Comparison of ENCODE assay signal across 8 cellular contexts in genomic region chr14:71320107-71320733, GRCh38. TPM values are rescaled to one million over a fixed set of nuclear protein-coding genes. Genes with fewer than 3 reads are reported as not detected.
A peak's percentile ranks its signal among the peaks of the same experiment; 100 is the strongest.
DNase-seq lines count a peak whose midpoint lies in the region; TF ChIP-seq lines count a peak whose summit lies in the region.

SIPA1L1 (plus strand) TSS chr14:71320476.

- peak within 1 kb of the TSS; percentile 77 for H3K4me2 ChIP-seq in MM.1S (ENCODE audit: low read depth, low read length)
- H3K4me2 ChIP-seq in neural cell (ENCODE audit: low read length), result peak within 1 kb of the TSS; percentile 60

- H3K9ac ChIP-seq in ES-I3 (ENCODE audit: low read depth, low read length) (peak within 1 kb of the TSS; percentile 90), MM.1S (ENCODE audit: low read length) (peak within 1 kb of the TSS; percentile 90), neural cell (ENCODE audit: low read length) (peak within 1 kb of the TSS; percentile 75)

- WGBS in stomach, 5 donors, result 0 to 1% (median 0%) methylated on average over 20 to 52 of the region's 52 CpGs

- TF ChIP-seq EP300 in neural cell (conservative IDR thresholded peaks at IDR 0.05; ENCODE audit: poor library complexity, severe bottlenecking), result peak; percentile 42
- no peak for TF ChIP-seq EP300 in stomach (IDR thresholded peaks at IDR 0.05)

- H3K9me2 ChIP-seq in MM.1S (replicated peaks; ENCODE audit: insufficient read depth, low read length) (no peaks in the 10 kb centered on the region), neural cell (ENCODE audit: insufficient read depth, low read length) (no peaks in the 10 kb centered on the region)

- in situ Hi-C loops in HAP-1 (cut with MboI; ENCODE audit: low sequenced_read_pairs), result no loop called here

- H3K27me3 ChIP-seq in HAP-1 (ENCODE audit: low read depth), result no peaks in the 10 kb centered on the region
- no peaks in the 10 kb centered on the region for H3K27me3 ChIP-seq in MM.1S (replicated peaks; ENCODE audit: insufficient read depth, low read length)
- H3K27me3 ChIP-seq in neural cell (ENCODE audit: insufficient read depth, low read depth, low read length), result no peaks in the 10 kb centered on the region
- no peaks in the 10 kb centered on the region for H3K27me3 ChIP-seq in stomach

- intact Hi-C loops in stomach (cut with DNase I; ENCODE audit: low total_unique reads), result no loop called here

- H3K9me3 ChIP-seq in ES-I3 (ENCODE audit: control insufficient read depth, insufficient read depth, low read length) (no peaks in the 10 kb centered on the region), HAP-1 (no peaks in the 10 kb centered on the region), MM.1S (replicated peaks; ENCODE audit: insufficient read depth, low read length) (no peaks in the 10 kb centered on the region), neural cell (ENCODE audit: low read length) (no peaks in the 10 kb centered on the region), stomach (no peaks in the 10 kb centered on the region)

- no peak for TF ChIP-seq RAD21 in neural cell (conservative IDR thresholded peaks at IDR 0.05)

- H3K4me1 ChIP-seq in ES-I3 (ENCODE audit: insufficient read depth, low read length) (peaks cover 22% of the 10 kb centered on the region), HAP-1 (peaks cover 4% of the 10 kb centered on the region; the same call in 1 of the 2 replicates), MM.1S (ENCODE audit: low read length) (peaks cover 4% of the 10 kb centered on the region; the same call in 1 of the 2 replicates), stomach (peaks cover 13 to 42% (median 34%) of the 10 kb centered on the region in 4 donors)

- H3K4me3 ChIP-seq in HAP-1 (peak within 1 kb of the TSS; percentile 70), MM.1S (ENCODE audit: low read length) (peak within 1 kb of the TSS; percentile 80), neural cell (ENCODE audit: low read length) (peak within 1 kb of the TSS; percentile 83), stomach (peak within 1 kb of the TSS; percentile 61 to 95 (median 72))

- H3F3A ChIP-seq in MM.1S (ENCODE audit: insufficient read depth, low read length) (0 out of 2 replicates have a peak, but pooled peaks cover 3% of the 10 kb centered on the region), neural cell (ENCODE audit: insufficient read depth, low read length, poor library complexity, severe bottlenecking) (no peaks in the 10 kb centered on the region)

- H3K79me2 ChIP-seq in MM.1S (ENCODE audit: low read length), result peaks cover 41% of the 10 kb centered on the region
- H3K79me2 ChIP-seq in neural cell (replicated peaks; ENCODE audit: insufficient read depth, low read length), result peaks cover 14% of the 10 kb centered on the region

- H3K27ac ChIP-seq in MM.1S (ENCODE audit: low read length) (peak within 1 kb of the TSS; percentile 80), neural cell (ENCODE audit: low read length) (peak within 1 kb of the TSS; percentile 56), stomach (peak within 1 kb of the TSS; percentile 97 to 100 (median 99))

- H2AFZ ChIP-seq in MM.1S (ENCODE audit: low read length), result peak within 1 kb of the TSS; percentile 65
- H2AFZ ChIP-seq in neural cell (ENCODE audit: low read depth, low read length), result peak within 1 kb of the TSS; percentile 42

- no peaks in the 10 kb centered on the region for H4K20me1 ChIP-seq in MM.1S (ENCODE audit: insufficient read depth, low read length)
- H4K20me1 ChIP-seq in neural cell (ENCODE audit: insufficient read depth), result no peaks in the 10 kb centered on the region

- TF ChIP-seq POLR2A in stomach (IDR thresholded peaks at IDR 0.05), result peak in 2 of 4 donors; percentile 57 to 76

- no peaks in the 10 kb centered on the region for H3K36me3 ChIP-seq in ES-I3 (ENCODE audit: insufficient read depth, low read length)
- H3K36me3 ChIP-seq in HAP-1 (replicated peaks), result no peaks in the 10 kb centered on the region
- no peaks in the 10 kb centered on the region for H3K36me3 ChIP-seq in MM.1S (replicated peaks; ENCODE audit: insufficient read depth, low read length)
- H3K36me3 ChIP-seq in neural cell (ENCODE audit: insufficient read depth, low read length), result no peaks in the 10 kb centered on the region
- H3K36me3 ChIP-seq in stomach, result no peaks in the 10 kb centered on the region

- DNase-seq in HAP-1 (ENCODE audit: low spot score in 2 of 2) (peak; percentile 98), MM.1S (peak; percentile 97), SIG-M5 (lab: John Stamatoyannopoulos, UW) (peak; percentile 86), activated gamma-delta T cell (lab: John Stamatoyannopoulos, UW) (peak; percentile 97), fibroblast of the conjunctiva (ENCODE audit: low read depth) (peak; percentile 97), stomach (peak; percentile 97)

- TF ChIP-seq CTCF in MM.1S (IDR thresholded peaks at IDR 0.05; ENCODE audit: low read length) (no peak), neural cell (IDR thresholded peaks at IDR 0.05; ENCODE audit: poor library complexity, severe bottlenecking) (peak; percentile 31), stomach (IDR thresholded peaks at IDR 0.05) (no peak)

TF ChIP-seq in neural cell, 6 proteins besides CTCF, POLR2A, EP300 and RAD21:
- TF ChIP-seq POLR2AphosphoS5 (IDR thresholded peaks at IDR 0.05), result peak; percentile 74
- TF ChIP-seq MXI1 (conservative IDR thresholded peaks at IDR 0.05; ENCODE audit: poor library complexity, severe bottlenecking), result peak; percentile 93
- no peak for TF ChIP-seq EZH2 (IDR thresholded peaks at IDR 0.05; ENCODE audit: borderline replicate concordance, insufficient read depth, low read length, poor library complexity, severe bottlenecking)
- TF ChIP-seq, protein P1, sequence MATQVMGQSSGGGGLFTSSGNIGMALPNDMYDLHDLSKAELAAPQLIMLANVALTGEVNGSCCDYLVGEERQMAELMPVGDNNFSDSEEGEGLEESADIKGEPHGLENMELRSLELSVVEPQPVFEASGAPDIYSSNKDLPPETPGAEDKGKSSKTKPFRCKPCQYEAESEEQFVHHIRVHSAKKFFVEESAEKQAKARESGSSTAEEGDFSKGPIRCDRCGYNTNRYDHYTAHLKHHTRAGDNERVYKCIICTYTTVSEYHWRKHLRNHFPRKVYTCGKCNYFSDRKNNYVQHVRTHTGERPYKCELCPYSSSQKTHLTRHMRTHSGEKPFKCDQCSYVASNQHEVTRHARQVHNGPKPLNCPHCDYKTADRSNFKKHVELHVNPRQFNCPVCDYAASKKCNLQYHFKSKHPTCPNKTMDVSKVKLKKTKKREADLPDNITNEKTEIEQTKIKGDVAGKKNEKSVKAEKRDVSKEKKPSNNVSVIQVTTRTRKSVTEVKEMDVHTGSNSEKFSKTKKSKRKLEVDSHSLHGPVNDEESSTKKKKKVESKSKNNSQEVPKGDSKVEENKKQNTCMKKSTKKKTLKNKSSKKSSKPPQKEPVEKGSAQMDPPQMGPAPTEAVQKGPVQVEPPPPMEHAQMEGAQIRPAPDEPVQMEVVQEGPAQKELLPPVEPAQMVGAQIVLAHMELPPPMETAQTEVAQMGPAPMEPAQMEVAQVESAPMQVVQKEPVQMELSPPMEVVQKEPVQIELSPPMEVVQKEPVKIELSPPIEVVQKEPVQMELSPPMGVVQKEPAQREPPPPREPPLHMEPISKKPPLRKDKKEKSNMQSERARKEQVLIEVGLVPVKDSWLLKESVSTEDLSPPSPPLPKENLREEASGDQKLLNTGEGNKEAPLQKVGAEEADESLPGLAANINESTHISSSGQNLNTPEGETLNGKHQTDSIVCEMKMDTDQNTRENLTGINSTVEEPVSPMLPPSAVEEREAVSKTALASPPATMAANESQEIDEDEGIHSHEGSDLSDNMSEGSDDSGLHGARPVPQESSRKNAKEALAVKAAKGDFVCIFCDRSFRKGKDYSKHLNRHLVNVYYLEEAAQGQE (IDR thresholded peaks at IDR 0.05; ENCODE audit: borderline replicate concordance), result peak; percentile 24
- peak; percentile 63 for TF ChIP-seq TAF1 (IDR thresholded peaks at IDR 0.05; ENCODE audit: low read depth)
- no peak for TF ChIP-seq SMC3 (conservative IDR thresholded peaks at IDR 0.05; ENCODE audit: poor library complexity)

RNA-seq across cellular contexts. Expression of gene SIPA1L1, which starts in this region (rescaled TPM):
- 3.5 and 3.8 TPM in 2 replicates for polyA plus RNA-seq in neural cell
- 10.2 and 14.1 TPM in 2 replicates for polyA minus RNA-seq in neural cell
- total RNA-seq in stomach, result 100 to 1,000 TPM in 1 of 5 donors, 10 to 100 TPM in 4; 26.6 to 193 (median 70.7) TPM
- polyA plus RNA-seq in stomach, result 10 to 100 TPM; 12.2 to 19.2 (median 13.0) TPM

Comparison
In these comparisons a context has a peak if more than half of its experiments do, and no peak if none do; other contexts are left out.
1. Peak in every context shown above with its lines: DNase-seq, H3K4me3 ChIP-seq and H3K27ac ChIP-seq.